Comparison of ENCODE assay signal across 1 cellular context in genomic region chr3:71237661-71238060, GRCh38.
TF ChIP-seq lines count a peak whose summit lies in the region.

No MANE protein-coding gene starts in this region.

TF ChIP-seq in H1, 55 proteins besides CTCF, POLR2A, EP300 and RAD21 (continued from another document):
- TF ChIP-seq ATF3 (IDR thresholded peaks at IDR 0.05; ENCODE audit: insufficient read depth, low read depth, low read length) (no peak), CBX8 (IDR thresholded peaks at IDR 0.05; ENCODE audit: borderline replicate concordance, low read depth, low read length) (no peak), SIN3A (conservative IDR thresholded peaks at IDR 0.05 in 1 of 2, IDR thresholded peaks at IDR 0.05 in 1 of 2; ENCODE audit: low read depth in 1 of 2, low read length in 2 of 2) (no peak), ASH2L (IDR thresholded peaks at IDR 0.05; ENCODE audit: low read length) (no peak), JUN (IDR thresholded peaks at IDR 0.05; ENCODE audit: low read depth, low read length) (no peak), JUND (IDR thresholded peaks at IDR 0.05; ENCODE audit: low read length) (no peak), SP1 (IDR thresholded peaks at IDR 0.05; ENCODE audit: low read depth, low read length) (no peak), HDAC2 (IDR thresholded peaks at IDR 0.05; ENCODE audit: borderline replicate concordance in 1 of 2, low read depth in 2 of 2, low read length in 2 of 2) (no peak), CHD7 (IDR thresholded peaks at IDR 0.05; ENCODE audit: insufficient replicate concordance, low read length) (no peak), SP2 (IDR thresholded peaks at IDR 0.05; ENCODE audit: low read length) (no peak), RXRA (IDR thresholded peaks at IDR 0.05; ENCODE audit: insufficient read depth, low read depth, low read length) (no peak)
